In genomic region chr13:105611424-105611823, GRCh38 we compare ENCODE assay signal across 3 cellular contexts.
TF ChIP-seq lines count a peak whose summit lies in the region.

No MANE protein-coding gene starts in this region.

TF ChIP-seq in A549, 52 proteins besides CTCF, POLR2A, EP300 and RAD21:
- TF ChIP-seq FOSL2 (IDR thresholded peaks at IDR 0.05) (no peak), FOSL2 (CRISPR knock-in tag; IDR thresholded peaks at IDR 0.05) (no peak), CBX2 (IDR thresholded peaks at IDR 0.05; ENCODE audit: borderline replicate concordance, low read depth) (no peak), ZSCAN20 (CRISPR knock-in tag; IDR thresholded peaks at IDR 0.05) (no peak), ZC3H11A (IDR thresholded peaks at IDR 0.05) (no peak), HES2 (IDR thresholded peaks at IDR 0.05) (no peak), CEBPB (IDR thresholded peaks at IDR 0.05) (no peak), CBX8 (IDR thresholded peaks at IDR 0.05) (no peak), HDAC2 (IDR thresholded peaks at IDR 0.05) (no peak), POLR2AphosphoS2 (conservative IDR thresholded peaks at IDR 0.05; ENCODE audit: low read length) (no peak), SMC3 (IDR thresholded peaks at IDR 0.05) (no peak), EHF (CRISPR knock-in tag; IDR thresholded peaks at IDR 0.05) (no peak), ESRRA (IDR thresholded peaks at IDR 0.05; ENCODE audit: borderline replicate concordance, low read length) (no peak), HEYL (CRISPR knock-in tag; IDR thresholded peaks at IDR 0.05) (no peak), JUN (IDR thresholded peaks at IDR 0.05) (no peak), RARB (CRISPR knock-in tag; IDR thresholded peaks at IDR 0.05) (no peak), MYC (IDR thresholded peaks at IDR 0.05; ENCODE audit: borderline replicate concordance, low read length) (no peak)

TF ChIP-seq in endothelial cell of umbilical vein, 7 proteins besides CTCF, POLR2A, EP300 and RAD21:
- TF ChIP-seq FOS (IDR thresholded peaks at IDR 0.05; ENCODE audit: borderline replicate concordance, insufficient read depth, low read length) (no peak), JUN (IDR thresholded peaks at IDR 0.05; ENCODE audit: borderline replicate concordance, insufficient read depth, insufficient read length, low read depth) (peak; percentile 42), EZH2 (IDR thresholded peaks at IDR 0.05; ENCODE audit: borderline replicate concordance, low read depth, low read length, severe bottlenecking) (no peak), MAX (IDR thresholded peaks at IDR 0.05; ENCODE audit: insufficient read depth, insufficient read length) (no peak), MYC (IDR thresholded peaks at IDR 0.05; ENCODE audit: low read depth, low read length) (no peak), GATA2 (IDR thresholded peaks at IDR 0.05; ENCODE audit: insufficient read depth, insufficient read length, low read depth, low read length) (no peak)
TF ChIP-seq in endothelial cell of umbilical vein: peak in this region for 1.

TF ChIP-seq in HepG2, 621 proteins besides CTCF, POLR2A, EP300 and RAD21:
- TF ChIP-seq ZFP62 (CRISPR knock-in tag; IDR thresholded peaks at IDR 0.05), result no peak
- TF ChIP-seq TFDP1 (CRISPR knock-in tag; IDR thresholded peaks at IDR 0.05; ENCODE audit: borderline replicate concordance), result no peak
- TF ChIP-seq ZNF841 (CRISPR knock-in tag; IDR thresholded peaks at IDR 0.05; ENCODE audit: borderline replicate concordance), result no peak
- TF ChIP-seq MZF1 (CRISPR knock-in tag; IDR thresholded peaks at IDR 0.05; ENCODE audit: borderline replicate concordance), result no peak
- no peak for TF ChIP-seq IRF2 (CRISPR knock-in tag; IDR thresholded peaks at IDR 0.05)
- no peak for TF ChIP-seq ZNF670 (CRISPR knock-in tag; IDR thresholded peaks at IDR 0.05; ENCODE audit: borderline replicate concordance)
- no peak for TF ChIP-seq LRRFIP1 (CRISPR knock-in tag; conservative IDR thresholded peaks at IDR 0.05)
- TF ChIP-seq AGO2 (optimal IDR thresholded peaks at IDR 0.05; ENCODE audit: low read depth, low read length), result no peak
- no peak for TF ChIP-seq ZNF552 (CRISPR knock-in tag; IDR thresholded peaks at IDR 0.05; ENCODE audit: borderline replicate concordance)
- no peak for TF ChIP-seq SRF (IDR thresholded peaks at IDR 0.05; ENCODE audit: low read depth, low read length)
- no peak for TF ChIP-seq SNAI1 (CRISPR knock-in tag; IDR thresholded peaks at IDR 0.05; ENCODE audit: borderline replicate concordance)
- TF ChIP-seq MTF2 (CRISPR knock-in tag; IDR thresholded peaks at IDR 0.05; ENCODE audit: borderline replicate concordance), result no peak
- TF ChIP-seq, protein P1, sequence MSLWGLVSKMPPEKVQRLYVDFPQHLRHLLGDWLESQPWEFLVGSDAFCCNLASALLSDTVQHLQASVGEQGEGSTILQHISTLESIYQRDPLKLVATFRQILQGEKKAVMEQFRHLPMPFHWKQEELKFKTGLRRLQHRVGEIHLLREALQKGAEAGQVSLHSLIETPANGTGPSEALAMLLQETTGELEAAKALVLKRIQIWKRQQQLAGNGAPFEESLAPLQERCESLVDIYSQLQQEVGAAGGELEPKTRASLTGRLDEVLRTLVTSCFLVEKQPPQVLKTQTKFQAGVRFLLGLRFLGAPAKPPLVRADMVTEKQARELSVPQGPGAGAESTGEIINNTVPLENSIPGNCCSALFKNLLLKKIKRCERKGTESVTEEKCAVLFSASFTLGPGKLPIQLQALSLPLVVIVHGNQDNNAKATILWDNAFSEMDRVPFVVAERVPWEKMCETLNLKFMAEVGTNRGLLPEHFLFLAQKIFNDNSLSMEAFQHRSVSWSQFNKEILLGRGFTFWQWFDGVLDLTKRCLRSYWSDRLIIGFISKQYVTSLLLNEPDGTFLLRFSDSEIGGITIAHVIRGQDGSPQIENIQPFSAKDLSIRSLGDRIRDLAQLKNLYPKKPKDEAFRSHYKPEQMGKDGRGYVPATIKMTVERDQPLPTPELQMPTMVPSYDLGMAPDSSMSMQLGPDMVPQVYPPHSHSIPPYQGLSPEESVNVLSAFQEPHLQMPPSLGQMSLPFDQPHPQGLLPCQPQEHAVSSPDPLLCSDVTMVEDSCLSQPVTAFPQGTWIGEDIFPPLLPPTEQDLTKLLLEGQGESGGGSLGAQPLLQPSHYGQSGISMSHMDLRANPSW (CRISPR knock-in tag; IDR thresholded peaks at IDR 0.05; ENCODE audit: borderline replicate concordance), result no peak
